ENCODE assay signal across 12 cellular contexts in genomic region chr5:73192375-73192774, GRCh38. TPM values are rescaled to one million over a fixed set of nuclear protein-coding genes. Genes with fewer than 3 reads are reported as not detected.
"Had no signal": no experiment of that assay in that cellular context is flagged by ENCODE, and none has a peak within 500 bp of the region (broad histone marks: within the 10 kb centered on the region; RNA-seq: fewer than 3 reads in every experiment).

No MANE protein-coding gene starts in this region.

- H3K27ac Mint-ChIP-seq: GM23338, HFFc6 had no signal

- ATAC-seq: GM23338, HCT116 had no signal

- H3K4me1 ChIP-seq: HAP-1 had no signal

- H3K9me3 ChIP-seq: HAP-1 had no signal

- H3K27ac ChIP-seq: GM23248 had no signal

- H3K4me3 Mint-ChIP-seq: GM23338, H9, HFFc6 had no signal

- H3K9me3 Mint-ChIP-seq: GM23338, H9, HFFc6 had no signal

- DNase-seq: GM23248, GOT3, H7, H9, HCEC 1CT, HFFc6 had no signal

- FAIRE-seq: H1, H54 had no signal

- H3K36me3 ChIP-seq: HAP-1 had no signal

- H3K4me3 ChIP-seq: GM23248, GM23338, HAP-1 had no signal

RNA-seq across cellular contexts. Expression of gene TMEM174, which starts 19.4 kb away (rescaled TPM):
- total RNA-seq: GM23248, GM23338, H1, H4, H7, H9, HFFc6 had no signal
- polyA plus RNA-seq: GM23248, GM23338, H1 had no signal
